In genomic region chr7:138243430-138243829, GRCh38 we compare ENCODE assay signal across 8 cellular contexts.
DNase-seq lines count a peak whose midpoint lies in the region; ATAC-seq and TF ChIP-seq lines count a peak whose summit lies in the region.

No MANE protein-coding gene starts in this region.

- TF ChIP-seq RAD21 in SK-N-SH (IDR thresholded peaks at IDR 0.05; ENCODE audit: low read length): no peak

- BruUV-seq in A673 (replicated peaks; lab: Mats Ljungman, UMichigan): no TSS peak

- H3K9me3 ChIP-seq in A673 (ENCODE audit: low read depth, low read length, poor library complexity, severe bottlenecking) (no peaks in the 10 kb centered on the region), iPS-18a (ENCODE audit: control insufficient read depth, low read depth, low read length) (peaks cover under 1% of the 10 kb centered on the region), SK-N-SH (peaks cover 8% of the 10 kb centered on the region; the same call in 1 of the 2 replicates)

- no peaks in the 10 kb centered on the region for H3F3A ChIP-seq in SK-N-SH (replicated peaks; ENCODE audit: insufficient read depth)

- H2AFZ ChIP-seq in SK-N-SH (ENCODE audit: low read depth): no peak overlapping the region

- no peak overlapping the region for H3K4me3 ChIP-seq in A673 (ENCODE audit: low read depth, low read length, poor library complexity, severe bottlenecking)
- peak overlapping the region; percentile 43 for H3K4me3 ChIP-seq in iPS-18a (ENCODE audit: low read length)
- no peak overlapping the region for H3K4me3 ChIP-seq in SK-N-SH (ENCODE audit: low read depth in 2 of 2, low read length in 1 of 2)

- H3K36me3 ChIP-seq in A673 (ENCODE audit: insufficient read depth, low read length, poor library complexity, severe bottlenecking): no peaks in the 10 kb centered on the region
- H3K36me3 ChIP-seq in iPS-18a (ENCODE audit: control insufficient read depth, low read depth, low read length): no peaks in the 10 kb centered on the region
- H3K36me3 ChIP-seq in SK-N-SH (replicated peaks in 1 of 2; ENCODE audit: control insufficient read depth in 1 of 2, insufficient read depth in 2 of 2, low read length in 1 of 2): no peaks in the 10 kb centered on the region

- no peaks in the 10 kb centered on the region for H3K27me3 ChIP-seq in A673 (replicated peaks; ENCODE audit: insufficient read depth, low read depth, low read length, poor library complexity)
- no peaks in the 10 kb centered on the region for H3K27me3 ChIP-seq in iPS-18a (ENCODE audit: control insufficient read depth, insufficient read depth, low read length)
- no peaks in the 10 kb centered on the region for H3K27me3 ChIP-seq in SK-N-SH (ENCODE audit: insufficient read depth)

- CTCF ChIA-PET in A673 (lab: Charles Lee): no interaction called here
- CTCF ChIA-PET in SK-N-SH (lab: Yijun Ruan, JAX): no interaction called here

- H3K27ac ChIP-seq in A673 (ENCODE audit: low read depth, low read length, poor library complexity, severe bottlenecking) (no peak overlapping the region), iPS-18a (ENCODE audit: low read length) (peak overlapping the region; percentile 95), SK-N-SH (ENCODE audit: low read depth in 2 of 2, low read length in 1 of 2) (no peak overlapping the region)

- TF ChIP-seq CTCF in A673 (conservative IDR thresholded peaks at IDR 0.05; ENCODE audit: low read depth, low read length): no peak
- no peak for TF ChIP-seq CTCF in SK-N-SH (IDR thresholded peaks at IDR 0.05)

- 0 out of 2 replicates have a peak, but pooled peaks cover 6% of the 10 kb centered on the region for H3K9me2 ChIP-seq in SK-N-SH

- H3K9ac ChIP-seq in iPS-18a (ENCODE audit: low read length) (peak overlapping the region; percentile 68), SK-N-SH (no peak overlapping the region)

- peak; percentile 9 for DNase-seq in A673 (ENCODE audit: low spot score)
- DNase-seq in NCI-H1092 (lab: John Stamatoyannopoulos, UW): peak; percentile 91
- DNase-seq in SHP77 treated with DMSO at 0.1 percent for 48 hours (lab: John Stamatoyannopoulos, UW): peak; percentile 98
- DNase-seq in activated CD4-positive, CD25-positive, alpha-beta regulatory T cell treated with anti-CD3 and anti-CD28 coated beads, Interleukin-2, amount 50 U/mL, for 72 hours: no peak
- DNase-seq in SK-N-SH: no peak
- no peak for DNase-seq in left colon

- 68% methylated on average over 5 of the region's 5 CpGs for WGBS in SK-N-SH (ENCODE audit: low lambda C conversion rate)

- no peaks in the 10 kb centered on the region for H3K79me2 ChIP-seq in SK-N-SH (ENCODE audit: insufficient read depth)

- no peak for TF ChIP-seq EP300 in SK-N-SH (IDR thresholded peaks at IDR 0.05; ENCODE audit: borderline replicate concordance in 1 of 2, low read depth in 1 of 2, low read length in 1 of 2)

- POLR2A ChIA-PET in A673 (lab: Charles Lee; ENCODE audit: low non-redundant PET): interaction anchor here (0.6 kb wide), 1 partner anchor 218 kb away, joined by 18 read pairs; no protein-coding TSS in a partner anchor
- POLR2A ChIA-PET in SK-N-SH (lab: Yijun Ruan, JAX): no interaction called here

- no peak for ATAC-seq in GM18519 (IDR thresholded peaks at IDR 0.05; ENCODE audit: low FRiP score, unreplicated experiment)
- ATAC-seq in left colon: no peak

- no peaks in the 10 kb centered on the region for H4K20me1 ChIP-seq in SK-N-SH (ENCODE audit: insufficient read depth)

- H3K4me2 ChIP-seq in SK-N-SH: no peak overlapping the region

- no peaks in the 10 kb centered on the region for H3K4me1 ChIP-seq in A673 (ENCODE audit: insufficient read depth, low read length, poor library complexity, severe bottlenecking)
- peaks cover 40% of the 10 kb centered on the region for H3K4me1 ChIP-seq in iPS-18a (ENCODE audit: control insufficient read depth, low read depth, low read length)
- peaks cover 0 to 3% of the 10 kb centered on the region in 2 experiments; a peak in 2 of 4 replicates for H3K4me1 ChIP-seq in SK-N-SH (ENCODE audit: control insufficient read depth in 1 of 2, insufficient read depth in 2 of 2, low read depth in 1 of 2, low read length in 1 of 2)

- intact Hi-C loops in A673 (cut with micrococcal nuclease; ENCODE audit: unreplicated experiment) (no loop called here), left colon (cut with DNase I, micrococcal nuclease) (no loop called here)

TF ChIP-seq in SK-N-SH, 30 proteins besides CTCF, POLR2A, EP300 and RAD21:
- TF ChIP-seq MEF2A (IDR thresholded peaks at IDR 0.05; ENCODE audit: borderline replicate concordance, low read depth): no peak

Comparison
In these comparisons a context has a peak if more than half of its experiments do, and no peak if none do; other contexts are left out.
1. DNase-seq: peak in A673 (single experiment), NCI-H1092 (single experiment) and SHP77 treated with DMSO at 0.1 percent for 48 hours (single experiment); none in activated CD4-positive, CD25-positive, alpha-beta regulatory T cell treated with anti-CD3 and anti-CD28 coated beads, Interleukin-2, amount 50 U/mL, for 72 hours (single experiment), SK-N-SH (single experiment) and left colon (0 of 2).